Comparison of ENCODE assay signal across 8 cellular contexts in genomic region chr14:81323621-81324400, GRCh38.
A peak's percentile ranks its signal among the peaks of the same experiment; 100 is the strongest.
DNase-seq lines count a peak whose midpoint lies in the region; ATAC-seq, FAIRE-seq and TF ChIP-seq lines count a peak whose summit lies in the region.

No MANE protein-coding gene starts in this region.

- no peak for TF ChIP-seq POLR2A in H54 (IDR thresholded peaks at IDR 0.05; ENCODE audit: low read depth, low read length)

- no peaks in the 10 kb centered on the region for H3K27me3 ChIP-seq in esophagus (ENCODE audit: control insufficient read depth in 1 of 2, insufficient read depth in 2 of 2, low read length in 2 of 2)

- no peak for FAIRE-seq in H54 (lab: Jason Lieb, UNC)

- H3K27ac ChIP-seq in esophagus (ENCODE audit: low read depth in 2 of 2, low read length in 1 of 2), result peak overlapping the region; percentile 83 to 86

- H3K4me1 ChIP-seq in esophagus (ENCODE audit: control insufficient read depth in 2 of 2, insufficient read depth in 2 of 2, low read length in 1 of 2), result peaks cover 0 to 2% of the 10 kb centered on the region in 2 donors

- no peaks in the 10 kb centered on the region for H3K36me3 ChIP-seq in esophagus (ENCODE audit: control insufficient read depth in 2 of 2, insufficient read depth in 2 of 2, low read length in 1 of 2)

- H3K4me3 ChIP-seq in esophagus (ENCODE audit: low read depth in 1 of 2, low read length in 2 of 2), result peak overlapping the region; percentile 49 to 59

- ATAC-seq in GM21529 (IDR thresholded peaks at IDR 0.05; ENCODE audit: unreplicated experiment) (no peak), HG03196 (IDR thresholded peaks at IDR 0.05; ENCODE audit: unreplicated experiment) (no peak), HG02852 (IDR thresholded peaks at IDR 0.05; ENCODE audit: unreplicated experiment) (no peak)

- DNase-seq in H54 (ENCODE audit: insufficient read length, low spot score), result peak; percentile 35
- peak; percentile 84 for DNase-seq in NCI-H748 (lab: John Stamatoyannopoulos, UW; ENCODE audit: unreplicated experiment)
- DNase-seq in retina, result peak; percentile 70
- no peak for DNase-seq in DMS114 treated with DMSO at 0.1 percent for 48 hours (lab: John Stamatoyannopoulos, UW; ENCODE audit: unreplicated experiment)

- WGBS in esophagus, 2 donors, result 34 to 46% methylated on average over 16 of the region's 16 CpGs

- no peaks in the 10 kb centered on the region for H3K9me3 ChIP-seq in esophagus (ENCODE audit: control insufficient read depth in 2 of 2, insufficient read depth in 1 of 2, low read depth in 1 of 2, low read length in 1 of 2)
